ENCODE assay signal across 1 cellular context in the genomic region with DNA sequence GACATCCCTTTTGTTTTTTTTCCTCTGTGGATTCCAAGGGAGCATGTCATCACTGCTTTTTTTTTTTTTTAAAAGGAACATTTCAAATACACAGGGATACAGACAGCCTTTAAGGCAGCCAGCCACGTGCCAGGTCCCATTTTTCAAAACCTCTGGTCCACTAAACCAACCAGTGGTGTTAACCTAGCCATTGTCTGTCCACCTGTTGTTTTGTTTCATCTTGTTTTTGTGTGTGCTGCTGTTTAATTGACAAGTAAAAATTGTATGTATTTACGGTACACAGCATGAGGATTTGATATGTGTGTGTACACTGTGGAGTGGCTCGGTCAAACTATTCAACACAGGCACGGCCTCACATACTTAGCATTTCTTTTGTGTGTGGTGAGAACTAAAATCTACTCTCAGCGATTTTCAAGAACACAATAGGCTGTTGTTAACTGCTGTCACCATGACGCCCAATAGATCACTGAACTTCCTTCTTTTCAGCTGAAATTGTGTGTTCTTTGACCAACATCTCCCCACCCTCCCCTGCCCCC.
TF ChIP-seq lines count a peak whose summit lies in the region.

No MANE protein-coding gene starts in this region.

TF ChIP-seq in HepG2, 621 proteins besides CTCF, POLR2A, EP300 and RAD21 (continued from another document):
- TF ChIP-seq, protein P1, sequence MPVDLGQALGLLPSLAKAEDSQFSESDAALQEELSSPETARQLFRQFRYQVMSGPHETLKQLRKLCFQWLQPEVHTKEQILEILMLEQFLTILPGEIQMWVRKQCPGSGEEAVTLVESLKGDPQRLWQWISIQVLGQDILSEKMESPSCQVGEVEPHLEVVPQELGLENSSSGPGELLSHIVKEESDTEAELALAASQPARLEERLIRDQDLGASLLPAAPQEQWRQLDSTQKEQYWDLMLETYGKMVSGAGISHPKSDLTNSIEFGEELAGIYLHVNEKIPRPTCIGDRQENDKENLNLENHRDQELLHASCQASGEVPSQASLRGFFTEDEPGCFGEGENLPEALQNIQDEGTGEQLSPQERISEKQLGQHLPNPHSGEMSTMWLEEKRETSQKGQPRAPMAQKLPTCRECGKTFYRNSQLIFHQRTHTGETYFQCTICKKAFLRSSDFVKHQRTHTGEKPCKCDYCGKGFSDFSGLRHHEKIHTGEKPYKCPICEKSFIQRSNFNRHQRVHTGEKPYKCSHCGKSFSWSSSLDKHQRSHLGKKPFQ (CRISPR knock-in tag; IDR thresholded peaks at IDR 0.05; ENCODE audit: insufficient replicate concordance) = no peak
- no peak for TF ChIP-seq ATM (IDR thresholded peaks at IDR 0.05; ENCODE audit: borderline replicate concordance)
